Comparison of ENCODE assay signal across 23 cellular contexts in genomic region chr19:5112681-5113080, GRCh38.
DNase-seq lines count a peak whose midpoint lies in the region; ATAC-seq, FAIRE-seq and TF ChIP-seq lines count a peak whose summit lies in the region.
"Had no signal": no experiment of that assay in that cellular context is flagged by ENCODE, and none has a peak within 500 bp of the region (broad histone marks: within the 10 kb centered on the region; RNA-seq: fewer than 3 reads in every experiment).

No MANE protein-coding gene starts in this region.

- no peak overlapping the region for H4K5ac ChIP-seq in mesendoderm (ENCODE audit: low read length)

- H3K4me1 Mint-ChIP-seq in activated naive CD8-positive, alpha-beta T cell treated with anti-CD3 and anti-CD28 coated beads, Interleukin-2, amount 10 ng/mL, durations not matched to agents 7 days and 5 days, result no peaks in the 10 kb centered on the region
- H3K4me1 Mint-ChIP-seq in activated naive CD8-positive, alpha-beta T cell treated with anti-CD3 and anti-CD28 coated beads, Interleukin-2, amount 50 U/mL, for 24 hours, result no peaks in the 10 kb centered on the region
- H3K4me1 Mint-ChIP-seq in astrocyte (ENCODE audit: low read depth, unreplicated experiment) (peaks cover 10% of the 10 kb centered on the region), T-cell (no peaks in the 10 kb centered on the region), natural killer cell (peaks cover 5 to 11% of the 10 kb centered on the region in 2 donors)
- H3K4me1 Mint-ChIP-seq: activated CD4-positive, alpha-beta T cell treated with anti-CD3 and anti-CD28 coated beads, Interleukin-2, amount 10 ng/mL, durations not matched to agents 24 days and 14 days had no signal

- H2BK15ac ChIP-seq in mesendoderm (replicated peaks; ENCODE audit: low read depth), result no peak overlapping the region

- no peaks in the 10 kb centered on the region for H3K36me3 ChIP-seq in astrocyte (ENCODE audit: insufficient read depth, low read length)
- no peaks in the 10 kb centered on the region for H3K36me3 ChIP-seq in mesendoderm (ENCODE audit: control insufficient read depth, insufficient read depth, low read length)

- DNase-seq in activated naive CD8-positive, alpha-beta T cell treated with anti-CD3 and anti-CD28 coated beads, Interleukin-2, amount 10 ng/mL, durations not matched to agents 7 days and 5 days, result no peak
- no peak for DNase-seq in activated naive CD8-positive, alpha-beta T cell treated with anti-CD3 and anti-CD28 coated beads, Interleukin-2, amount 50 U/mL, for 24 hours
- DNase-seq in astrocyte (ENCODE audit: low read depth) (no peak), mesendoderm (no peak), retina (peak; percentile 55), NCI-H524 treated with DMSO at 0.1 percent for 48 hours (lab: John Stamatoyannopoulos, UW) (no peak), T-cell (no peak), natural killer cell (no peak)
- DNase-seq: 8988T; activated CD4-positive, alpha-beta T cell treated with anti-CD3 and anti-CD28 coated beads, Interleukin-2, amount 10 ng/mL, durations not matched to agents 24 days and 14 days; activated naive CD4-positive, alpha-beta T cell treated with anti-CD3 and anti-CD28 coated beads, Interleukin-2, amount 50 U/mL, for 16 hours; CD8-positive, alpha-beta T cell; kidney glomerular epithelial cell; lower lobe of right lung; NCI-H1092 treated with DMSO at 0.1 percent for 48 hours; NCI-H187; NCI-H2171; NCI-H524; SHP77; transverse colon; WERI-Rb-1 had no signal

- H3K4me2 ChIP-seq in astrocyte (ENCODE audit: low read length) (peak overlapping the region; percentile 76), mesendoderm (ENCODE audit: low read length) (no peak overlapping the region)

- FAIRE-seq in astrocyte (lab: Jason Lieb, UNC), result no peak
- FAIRE-seq: GM12891 had no signal

- H3K9ac ChIP-seq in astrocyte (ENCODE audit: low read length) (peak overlapping the region; percentile 67), mesendoderm (ENCODE audit: low read length) (no peak overlapping the region)

- H3K23ac ChIP-seq in mesendoderm (ENCODE audit: low read length), result peak overlapping the region; percentile 53

- peak overlapping the region; percentile 25 for H3K27ac Mint-ChIP-seq in activated naive CD8-positive, alpha-beta T cell treated with anti-CD3 and anti-CD28 coated beads, Interleukin-2, amount 10 ng/mL, durations not matched to agents 7 days and 5 days
- H3K27ac Mint-ChIP-seq in activated naive CD8-positive, alpha-beta T cell treated with anti-CD3 and anti-CD28 coated beads, Interleukin-2, amount 50 U/mL, for 24 hours, result no peak overlapping the region
- H3K27ac Mint-ChIP-seq in astrocyte (ENCODE audit: unreplicated experiment) (peak overlapping the region; percentile 35), T-cell (no peak overlapping the region), natural killer cell (no peak overlapping the region)
- H3K27ac Mint-ChIP-seq: activated CD4-positive, alpha-beta T cell treated with anti-CD3 and anti-CD28 coated beads, Interleukin-2, amount 10 ng/mL, durations not matched to agents 24 days and 14 days; activated T-helper 1 cell treated with anti-CD3 and anti-CD28 coated beads, Interleukin-12 subunit alpha, Interleukin-12 subunit beta, Interleukin-2, Interleukin-4 antibody, amounts not matched to agents 30 ng/mL and 10 ng/mL and 1 ng/mL, durations not matched to agents 14 hours and 24 hours and 36 hours; CD8-positive, alpha-beta T cell had no signal

- no peak overlapping the region for H2AK5ac ChIP-seq in mesendoderm (ENCODE audit: low read length)

- no peak overlapping the region for H2BK5ac ChIP-seq in mesendoderm (ENCODE audit: low read length)

- no peaks in the 10 kb centered on the region for H3K27me3 Mint-ChIP-seq in activated naive CD8-positive, alpha-beta T cell treated with anti-CD3 and anti-CD28 coated beads, Interleukin-2, amount 10 ng/mL, durations not matched to agents 7 days and 5 days
- no peaks in the 10 kb centered on the region for H3K27me3 Mint-ChIP-seq in activated naive CD8-positive, alpha-beta T cell treated with anti-CD3 and anti-CD28 coated beads, Interleukin-2, amount 50 U/mL, for 24 hours
- no peaks in the 10 kb centered on the region for H3K27me3 Mint-ChIP-seq in astrocyte (ENCODE audit: low read depth, unreplicated experiment)
- no peaks in the 10 kb centered on the region for H3K27me3 Mint-ChIP-seq in T-cell
- H3K27me3 Mint-ChIP-seq in natural killer cell (ENCODE audit: low read depth in 2 of 2), result no peaks in the 10 kb centered on the region
- H3K27me3 Mint-ChIP-seq: activated CD4-positive, alpha-beta T cell treated with anti-CD3 and anti-CD28 coated beads, Interleukin-2, amount 10 ng/mL, durations not matched to agents 24 days and 14 days had no signal

- POLR2A ChIA-PET in activated naive CD8-positive, alpha-beta T cell treated with anti-CD3 and anti-CD28 coated beads, Interleukin-2, amount 10 ng/mL, durations not matched to agents 7 days and 5 days (lab: Charles Lee), result no interaction called here
- POLR2A ChIA-PET in T-cell (lab: Charles Lee), result no interaction called here

- peaks cover 7% of the 10 kb centered on the region for H3K36me3 Mint-ChIP-seq in activated naive CD8-positive, alpha-beta T cell treated with anti-CD3 and anti-CD28 coated beads, Interleukin-2, amount 10 ng/mL, durations not matched to agents 7 days and 5 days
- H3K36me3 Mint-ChIP-seq in activated naive CD8-positive, alpha-beta T cell treated with anti-CD3 and anti-CD28 coated beads, Interleukin-2, amount 50 U/mL, for 24 hours (ENCODE audit: low read depth), result peaks cover 7% of the 10 kb centered on the region
- H3K36me3 Mint-ChIP-seq in astrocyte (ENCODE audit: low read depth, unreplicated experiment) (peaks cover 10% of the 10 kb centered on the region), T-cell (peaks cover 29% of the 10 kb centered on the region), natural killer cell (no peaks in the 10 kb centered on the region)

- TF ChIP-seq CTCF in astrocyte (IDR thresholded peaks at IDR 0.05; ENCODE audit: insufficient read depth, low read depth, low read length), result no peak
- no peak for TF ChIP-seq CTCF in natural killer cell (IDR thresholded peaks at IDR 0.05)

- H3K4ac ChIP-seq in mesendoderm (ENCODE audit: low read depth, low read length), result no peak overlapping the region

- CTCF ChIA-PET in T-cell (lab: Charles Lee), result no interaction called here

- H3K27me3 ChIP-seq in astrocyte (ENCODE audit: insufficient read depth, low read length) (no peaks in the 10 kb centered on the region), mesendoderm (ENCODE audit: insufficient read depth, low read length, poor library complexity) (no peaks in the 10 kb centered on the region)
- H3K27me3 ChIP-seq: transverse colon had no signal

- no peak for ATAC-seq in activated naive CD8-positive, alpha-beta T cell treated with anti-CD3 and anti-CD28 coated beads, Interleukin-2, amount 10 ng/mL, durations not matched to agents 7 days and 5 days (ENCODE audit: low read depth)
- ATAC-seq in activated naive CD8-positive, alpha-beta T cell treated with anti-CD3 and anti-CD28 coated beads, Interleukin-2, amount 50 U/mL, for 24 hours, result no peak
- no peak for ATAC-seq in T-cell (replicated peaks in 1 of 4)
- ATAC-seq in natural killer cell, result no peak
- ATAC-seq: CD8-positive, alpha-beta T cell; lower lobe of right lung had no signal

- H3K4me1 ChIP-seq in astrocyte (ENCODE audit: insufficient read depth, low read length) (peaks cover 19% of the 10 kb centered on the region), mesendoderm (ENCODE audit: control insufficient read depth, low read depth, low read length) (peaks cover 4% of the 10 kb centered on the region)
- H3K4me1 ChIP-seq: lower lobe of right lung, transverse colon had no signal

- peak overlapping the region; percentile 44 for H3K56ac ChIP-seq in mesendoderm (ENCODE audit: low read length)

- no peaks in the 10 kb centered on the region for H3K79me1 ChIP-seq in mesendoderm (ENCODE audit: low read length)

- intact Hi-C loops in natural killer cell (cut with micrococcal nuclease), result no loop called here

- H3K9me3 ChIP-seq in astrocyte (ENCODE audit: insufficient read depth, low read depth, low read length), result no peaks in the 10 kb centered on the region
- H3K9me3 ChIP-seq: lower lobe of right lung, transverse colon had no signal

- no peak overlapping the region for H3K18ac ChIP-seq in mesendoderm (ENCODE audit: low read length)

- H2AFZ ChIP-seq in astrocyte (ENCODE audit: low read depth, low read length), result peak overlapping the region; percentile 13

- no peaks in the 10 kb centered on the region for H3K9me3 Mint-ChIP-seq in activated naive CD8-positive, alpha-beta T cell treated with anti-CD3 and anti-CD28 coated beads, Interleukin-2, amount 10 ng/mL, durations not matched to agents 7 days and 5 days
- no peaks in the 10 kb centered on the region for H3K9me3 Mint-ChIP-seq in activated naive CD8-positive, alpha-beta T cell treated with anti-CD3 and anti-CD28 coated beads, Interleukin-2, amount 50 U/mL, for 24 hours
- H3K9me3 Mint-ChIP-seq in astrocyte (ENCODE audit: unreplicated experiment) (peaks cover 5% of the 10 kb centered on the region), T-cell (peaks cover 0 to 2% (median 0%) of the 10 kb centered on the region in 3 donors), natural killer cell (peaks cover 0 to 4% of the 10 kb centered on the region in 2 donors)
- H3K9me3 Mint-ChIP-seq: activated CD4-positive, alpha-beta T cell treated with anti-CD3 and anti-CD28 coated beads, Interleukin-2, amount 10 ng/mL, durations not matched to agents 24 days and 14 days; activated T-helper 1 cell treated with anti-CD3 and anti-CD28 coated beads, Interleukin-12 subunit alpha, Interleukin-12 subunit beta, Interleukin-2, Interleukin-4 antibody, amounts not matched to agents 30 ng/mL and 10 ng/mL and 1 ng/mL, durations not matched to agents 14 hours and 24 hours and 36 hours; CD8-positive, alpha-beta T cell had no signal

- H3K79me2 ChIP-seq in astrocyte (ENCODE audit: insufficient read depth, low read length) (no peaks in the 10 kb centered on the region), mesendoderm (ENCODE audit: control insufficient read depth, insufficient read depth, low read length) (no peaks in the 10 kb centered on the region)

- WGBS in mesendoderm (ENCODE audit: extremely low coverage, insufficient coverage, low lambda C conversion rate), result no CpG with 5 or more reads among the region's 15 CpGs

- no peak overlapping the region for H4K8ac ChIP-seq in mesendoderm (ENCODE audit: low read depth, low read length)

- H2BK120ac ChIP-seq in mesendoderm (ENCODE audit: low read depth, low read length), result no peak overlapping the region

- no peak overlapping the region for H3K4me3 ChIP-seq in astrocyte (ENCODE audit: insufficient read depth, low read depth, low read length)
- H3K4me3 ChIP-seq in mesendoderm (ENCODE audit: low read length), result no peak overlapping the region
- H3K4me3 ChIP-seq: lower lobe of right lung, transverse colon had no signal

- H3K27ac ChIP-seq in astrocyte (ENCODE audit: low read depth, low read length) (peak overlapping the region; percentile 48), mesendoderm (ENCODE audit: low read depth, low read length) (peak overlapping the region; percentile 19)
- H3K27ac ChIP-seq: lower lobe of right lung, transverse colon had no signal

- H3K4me3 Mint-ChIP-seq in activated naive CD8-positive, alpha-beta T cell treated with anti-CD3 and anti-CD28 coated beads, Interleukin-2, amount 10 ng/mL, durations not matched to agents 7 days and 5 days, result no peak overlapping the region
- H3K4me3 Mint-ChIP-seq in activated naive CD8-positive, alpha-beta T cell treated with anti-CD3 and anti-CD28 coated beads, Interleukin-2, amount 50 U/mL, for 24 hours, result no peak overlapping the region
- H3K4me3 Mint-ChIP-seq in astrocyte (ENCODE audit: unreplicated experiment) (no peak overlapping the region), T-cell (no peak overlapping the region), natural killer cell (no peak overlapping the region)
- H3K4me3 Mint-ChIP-seq: activated CD4-positive, alpha-beta T cell treated with anti-CD3 and anti-CD28 coated beads, Interleukin-2, amount 10 ng/mL, durations not matched to agents 24 days and 14 days; activated T-helper 1 cell treated with anti-CD3 and anti-CD28 coated beads, Interleukin-12 subunit alpha, Interleukin-12 subunit beta, Interleukin-2, Interleukin-4 antibody, amounts not matched to agents 30 ng/mL and 10 ng/mL and 1 ng/mL, durations not matched to agents 14 hours and 24 hours and 36 hours; CD8-positive, alpha-beta T cell had no signal

- no peaks in the 10 kb centered on the region for H4K20me1 ChIP-seq in astrocyte (ENCODE audit: insufficient read depth, low read length)

Comparison
In these comparisons a context has a peak if more than half of its experiments do, and no peak if none do; other contexts are left out.
1. H3K27ac Mint-ChIP-seq: peak in activated naive CD8-positive, alpha-beta T cell treated with anti-CD3 and anti-CD28 coated beads, Interleukin-2, amount 10 ng/mL, durations not matched to agents 7 days and 5 days (single experiment) and astrocyte (single experiment); none in activated naive CD8-positive, alpha-beta T cell treated with anti-CD3 and anti-CD28 coated beads, Interleukin-2, amount 50 U/mL, for 24 hours (single experiment), T-cell (0 of 2) and natural killer cell (0 of 2).